Comparison of ENCODE assay signal across 18 cellular contexts in the genomic region with DNA sequence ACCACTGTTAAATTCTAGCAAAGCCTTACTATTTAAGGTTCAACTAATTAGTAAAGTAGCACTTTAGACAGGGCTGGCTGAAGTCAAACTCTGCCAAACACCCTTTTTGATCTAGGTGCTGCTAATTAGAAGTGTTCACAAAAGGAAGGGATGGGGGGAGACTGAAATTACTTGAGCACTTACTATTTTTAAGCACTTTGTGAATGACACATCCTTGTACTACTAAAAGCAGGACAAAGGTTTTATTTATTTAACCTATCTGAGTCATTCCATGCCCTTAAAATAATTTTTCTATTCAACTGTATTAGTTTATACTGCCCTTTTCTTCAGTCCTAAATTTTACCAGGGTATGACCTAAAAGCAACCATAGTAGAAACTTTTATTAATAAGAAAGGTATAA. TPM values are rescaled to one million over a fixed set of nuclear protein-coding genes. Genes with fewer than 3 reads are reported as not detected.
A peak's percentile ranks its signal among the peaks of the same experiment; 100 is the strongest.
DNase-seq lines count a peak whose midpoint lies in the region; ATAC-seq and TF ChIP-seq lines count a peak whose summit lies in the region.
"Had no signal": no experiment of that assay in that cellular context is flagged by ENCODE, and none has a peak within 500 bp of the region (broad histone marks: within the 10 kb centered on the region; RNA-seq: fewer than 3 reads in every experiment).

No MANE protein-coding gene starts in this region.

- H3K9ac ChIP-seq in IMR-90 (ENCODE audit: low read depth, low read length) (no peak overlapping the region), fibroblast of lung (ENCODE audit: insufficient read depth, low read length) (no peak overlapping the region)
- H3K9ac ChIP-seq: BLaER1 treated with 17β-estradiol and CSF1 and Interleukin-3, amounts not matched to agents 10 nM and 100 nM had no signal

- H2BK5ac ChIP-seq in IMR-90 (ENCODE audit: low read depth, low read length, poor library complexity, severe bottlenecking): no peak overlapping the region

- no peak overlapping the region for H3K23ac ChIP-seq in IMR-90 (ENCODE audit: low read depth, low read length)

- peaks cover 4% of the 10 kb centered on the region; the same call in 1 of the 2 replicates for H4K20me1 ChIP-seq in IMR-90 (ENCODE audit: insufficient read depth, low read length)
- no peaks in the 10 kb centered on the region for H4K20me1 ChIP-seq in fibroblast of lung (ENCODE audit: control insufficient read depth, extremely low read depth, insufficient read depth, low read length)
- H4K20me1 ChIP-seq: BLaER1 treated with 17β-estradiol and CSF1 and Interleukin-3, amounts not matched to agents 10 nM and 100 nM had no signal

- H2AK9ac ChIP-seq in IMR-90 (replicated peaks; ENCODE audit: low read depth, low read length, poor library complexity): no peak overlapping the region

- no peak overlapping the region for H3K14ac ChIP-seq in IMR-90 (replicated peaks; ENCODE audit: low read depth, low read length)

- no peak overlapping the region for H4K5ac ChIP-seq in IMR-90 (ENCODE audit: low read depth, low read length)

- no peaks in the 10 kb centered on the region for H3K27me3 ChIP-seq in IMR-90 (ENCODE audit: control insufficient read depth, insufficient read depth, low read length)
- H3K27me3 ChIP-seq in fibroblast of lung (ENCODE audit: control insufficient read depth, insufficient read depth, low read length): no peaks in the 10 kb centered on the region
- H3K27me3 ChIP-seq: BLaER1 treated with 17β-estradiol and CSF1 and Interleukin-3, amounts not matched to agents 10 nM and 100 nM; hepatocyte had no signal

- POLR2A ChIA-PET in IMR-90 (lab: Charles Lee; ENCODE audit: unreplicated experiment): no interaction called here

- peak; percentile 24; the same call in 1 of the 2 replicates for ATAC-seq in IMR-90 (ENCODE audit: low read depth)
- no peak for ATAC-seq in HG03045 (IDR thresholded peaks at IDR 0.05; ENCODE audit: unreplicated experiment)
- no peak for ATAC-seq in GM21786 (IDR thresholded peaks at IDR 0.05; ENCODE audit: unreplicated experiment)
- ATAC-seq: GM23338, right cardiac atrium had no signal

- no peak for TF ChIP-seq RAD21 in IMR-90 (IDR thresholded peaks at IDR 0.05; ENCODE audit: low read length)

- peaks cover 19% of the 10 kb centered on the region for H3K36me3 ChIP-seq in IMR-90 (ENCODE audit: control insufficient read depth, insufficient read depth, low read length)
- peaks cover 4% of the 10 kb centered on the region for H3K36me3 ChIP-seq in fibroblast of lung (ENCODE audit: control insufficient read depth, insufficient read depth, low read length)

- peak; percentile 25 for DNase-seq in DMS153 (lab: John Stamatoyannopoulos, UW)
- DNase-seq in DMS153 treated with DMSO at 0.1 percent for 48 hours (lab: John Stamatoyannopoulos, UW; ENCODE audit: unreplicated experiment): no peak
- peak; percentile 34 for DNase-seq in IMR-90
- peak; percentile 16 to 49 for DNase-seq in fibroblast of lung (ENCODE audit: low read depth in 2 of 2)
- peak; percentile 21 for DNase-seq in retinal pigment epithelial cell (ENCODE audit: low read depth)
- no peak for DNase-seq in T-helper 2 cell
- DNase-seq: activated CD4-positive, CD25-positive, alpha-beta regulatory T cell treated with anti-CD3 and anti-CD28 coated beads, Interleukin-2, amount 50 U/mL, for 72 hours; caudate nucleus; effector CD4-positive, alpha-beta T cell; midbrain; NCI-H2029; right cardiac atrium had no signal

- dilution Hi-C loops in IMR-90 (cut with HindIII; ENCODE audit: low sequenced_read_pairs, unreplicated experiment): no loop called here

- intact Hi-C loops in IMR-90 (cut with micrococcal nuclease): loop anchor here (2.0 kb wide), 1 partner anchor 16 kb away; no protein-coding TSS in a partner anchor

- H2BK15ac ChIP-seq in IMR-90 (ENCODE audit: low read depth, low read length): no peak overlapping the region

- H2AFZ ChIP-seq in IMR-90 (replicated peaks; ENCODE audit: low read length, poor library complexity) (no peak overlapping the region), fibroblast of lung (ENCODE audit: low read length) (no peak overlapping the region)
- H2AFZ ChIP-seq: GM23338, hepatocyte had no signal

- H3K9me3 ChIP-seq in IMR-90 (ENCODE audit: control insufficient read depth, insufficient read depth, low read length): no peaks in the 10 kb centered on the region
- no peaks in the 10 kb centered on the region for H3K9me3 ChIP-seq in fibroblast of lung (ENCODE audit: control insufficient read depth, insufficient read depth, low read depth, low read length)

- CTCF ChIA-PET in IMR-90 (lab: Yijun Ruan, JAX): no interaction called here

- H4K91ac ChIP-seq in IMR-90 (ENCODE audit: insufficient read depth, low read depth, low read length): no peak overlapping the region

- H3K4me2 ChIP-seq in IMR-90 (ENCODE audit: low read depth, low read length) (no peak overlapping the region), fibroblast of lung (ENCODE audit: extremely low read depth, insufficient read depth, low read length) (no peak overlapping the region)
- H3K4me2 ChIP-seq: BLaER1 treated with 17β-estradiol and CSF1 and Interleukin-3, amounts not matched to agents 10 nM and 100 nM; GM23338; hepatocyte had no signal

- TF ChIP-seq CTCF in IMR-90 (conservative IDR thresholded peaks at IDR 0.05; ENCODE audit: low read depth, low read length): no peak
- no peak for TF ChIP-seq CTCF in fibroblast of lung (conservative IDR thresholded peaks at IDR 0.05 in 1 of 2, IDR thresholded peaks at IDR 0.05 in 1 of 2; ENCODE audit: low read depth in 1 of 2, low read length in 2 of 2)
- TF ChIP-seq CTCF in retinal pigment epithelial cell (conservative IDR thresholded peaks at IDR 0.05; ENCODE audit: low read depth, low read length): no peak

- peaks cover 7% of the 10 kb centered on the region in 2 experiments for H3K79me1 ChIP-seq in IMR-90 (ENCODE audit: low read depth in 1 of 2, low read length in 2 of 2)

- H3K79me2 ChIP-seq in fibroblast of lung (ENCODE audit: control insufficient read depth, insufficient read depth, low read length): no peaks in the 10 kb centered on the region
- H3K79me2 ChIP-seq: hepatocyte had no signal

- H2BK20ac ChIP-seq in IMR-90 (ENCODE audit: low read depth, low read length): no peak overlapping the region

- 0 out of 2 replicates have a peak, but pooled peaks cover 6% of the 10 kb centered on the region for H3K9me1 ChIP-seq in IMR-90 (ENCODE audit: insufficient read depth, low read length)

- H3K56ac ChIP-seq in IMR-90 (ENCODE audit: extremely low read depth, insufficient read depth, low read length): no peak overlapping the region

- in situ Hi-C loops in IMR-90 (cut with MboI; ENCODE audit: low sequenced_read_pairs): no loop called here

- H3K27ac ChIP-seq in IMR-90 (ENCODE audit: insufficient read depth, low read length) (no peak overlapping the region), fibroblast of lung (ENCODE audit: insufficient read depth, low read length) (no peak overlapping the region)
- H3K27ac ChIP-seq: 22Rv1, hepatocyte had no signal

- H3K4me1 ChIP-seq in IMR-90 (ENCODE audit: control insufficient read depth, insufficient read depth, low read length) (peaks cover 2% of the 10 kb centered on the region; the same call in 1 of the 2 replicates), fibroblast of lung (ENCODE audit: control insufficient read depth, extremely low read depth, insufficient read depth, low read length) (peaks cover 3% of the 10 kb centered on the region)

- BruUV-seq in IMR-90 (replicated peaks; lab: Mats Ljungman, UMichigan): no TSS peak

- H3K4me3 ChIP-seq in IMR-90 (ENCODE audit: insufficient read depth, low read depth, low read length) (no peak overlapping the region), fibroblast of lung (replicated peaks in 1 of 4; ENCODE audit: control extremely low read depth in 1 of 4, insufficient read depth in 1 of 4, low read depth in 3 of 4, low read length in 4 of 4) (no peak overlapping the region), retinal pigment epithelial cell (ENCODE audit: low read length) (no peak overlapping the region)
- H3K4me3 ChIP-seq: BLaER1 treated with 17β-estradiol and CSF1 and Interleukin-3, amounts not matched to agents 10 nM and 100 nM; GM23338; hepatocyte had no signal

- no peak overlapping the region for H2AK5ac ChIP-seq in IMR-90 (ENCODE audit: low read depth, low read length)

- TF ChIP-seq POLR2A in IMR-90 (IDR thresholded peaks at IDR 0.05; ENCODE audit: low read depth, low read length): no peak

- H2BK120ac ChIP-seq in IMR-90 (ENCODE audit: low read depth, low read length): no peak overlapping the region

- no peak overlapping the region for H3K4ac ChIP-seq in IMR-90 (ENCODE audit: low read depth, low read length)

- H4K8ac ChIP-seq in IMR-90 (ENCODE audit: low read depth in 2 of 2, low read length in 2 of 2): no peak overlapping the region

- H3K18ac ChIP-seq in IMR-90 (ENCODE audit: low read depth, low read length): no peak overlapping the region

TF ChIP-seq in IMR-90, 13 proteins besides CTCF, POLR2A, EP300 and RAD21:
- TF ChIP-seq NFE2L2 (IDR thresholded peaks at IDR 0.05; ENCODE audit: low read depth, low read length): no peak

RNA-seq across cellular contexts. Expression of gene MBIP, which starts 20.1 kb away (rescaled TPM):
- 9.3 and 15.0 TPM in 2 replicates for total RNA-seq in IMR-90 (2012; rRNA removed)
- polyA plus RNA-seq in IMR-90 (2012; rRNA removed): 16.5 and 17.4 TPM in 2 replicates
- polyA plus RNA-seq in IMR-90 (2012; cell fraction: cytosol; rRNA removed): 2.3 and 3.0 TPM in 2 replicates
- 3.8 and 40.0 TPM in 2 replicates for polyA plus RNA-seq in IMR-90 (2012; cell fraction: nucleus; rRNA removed; ENCODE audit: low replicate concordance)
- total RNA-seq in fibroblast of lung: 11.0 and 14.2 TPM in 2 replicates
- 26.5 and 28.3 TPM in 2 replicates for polyA plus RNA-seq in fibroblast of lung
- 14.4 and 15.5 TPM in 2 replicates for polyA plus RNA-seq in fibroblast of lung (2012)
- 6.9 and 10.2 TPM in 2 replicates for polyA minus RNA-seq in fibroblast of lung (ENCODE audit: low replicate concordance)

Comparison
In these comparisons a context has a peak if more than half of its experiments do, and no peak if none do; other contexts are left out.
1. DNase-seq: peak in DMS153 (single experiment), IMR-90 (single experiment), fibroblast of lung (2 of 2) and retinal pigment epithelial cell (single experiment); none in DMS153 treated with DMSO at 0.1 percent for 48 hours (single experiment) and T-helper 2 cell (0 of 5).